In the genomic region with DNA sequence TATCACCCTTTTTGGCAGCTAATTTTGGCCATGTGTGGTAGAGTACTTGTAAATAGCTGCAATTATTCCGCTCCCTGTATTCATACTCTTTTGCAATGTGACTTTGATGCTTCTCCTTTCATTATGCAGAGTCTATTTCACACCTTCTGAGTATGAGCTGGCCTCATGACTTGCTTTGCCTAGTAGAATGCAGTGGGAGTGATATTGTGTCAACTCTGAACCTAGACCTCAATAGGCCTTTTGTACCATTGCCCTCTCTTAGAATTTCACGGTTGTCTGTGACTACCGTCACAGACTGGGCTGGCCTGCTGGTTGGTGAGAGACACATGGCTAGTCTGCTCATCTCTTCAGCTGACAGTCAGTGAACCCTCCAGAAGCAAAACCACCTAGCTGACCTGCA, we compare ENCODE assay signal across 36 cellular contexts.
"Had no signal": no experiment of that assay in that cellular context is flagged by ENCODE, and none has a peak within 500 bp of the region (broad histone marks: within the 10 kb centered on the region; RNA-seq: fewer than 3 reads in every experiment).

No MANE protein-coding gene starts in this region.

- H3K36me3 ChIP-seq: ascending aorta, cardiac muscle cell had no signal

- H3K27ac Mint-ChIP-seq: activated B cell treated with CpG ODN at 0.5 μM for 24 hours; activated CD4-positive, alpha-beta memory T cell treated with anti-CD3 and anti-CD28 coated beads for 36 hours; activated CD4-positive, alpha-beta T cell treated with anti-CD3 and anti-CD28 coated beads, Interleukin-2, amount 10 ng/mL, durations not matched to agents 24 days and 14 days; activated CD8-positive, alpha-beta T cell treated with anti-CD3 and anti-CD28 coated beads for 36 hours; activated naive CD4-positive, alpha-beta T cell treated with anti-CD3 and anti-CD28 coated beads, Interleukin-2, amount 10 ng/mL, durations not matched to agents 7 days and 5 days; activated naive CD4-positive, alpha-beta T cell treated with anti-CD3 and anti-CD28 coated beads, Interleukin-2, amount 50 U/mL, for 24 hours; activated naive CD8-positive, alpha-beta T cell; activated naive CD8-positive, alpha-beta T cell treated with anti-CD3 and anti-CD28 coated beads, Interleukin-2, amount 10 ng/mL, durations not matched to agents 7 days and 5 days; activated naive CD8-positive, alpha-beta T cell treated with anti-CD3 and anti-CD28 coated beads, Interleukin-2, amount 50 U/mL, for 24 hours; activated T-cell treated with anti-CD3 and anti-CD28 coated beads, Interleukin-2, amount 50 U/mL, for 72 hours; activated T-helper 2 cell treated with anti-CD3 and anti-CD28 coated beads, Interferon-gamma antibody, Interleukin-2, Interleukin-4, amounts not matched to agents 10 μg/mL and 5 μg/mL and 100 μg/mL, durations not matched to agents 14 hours and 24 hours and 36 hours; brain; T-helper 1 cell treated with Interleukin-12 subunit alpha and Interleukin-12 subunit beta and Interleukin-4 antibody, amounts not matched to agents 30 μg/mL and 1 μg/mL, for 36 hours; T-helper 2 cell treated with Interferon-gamma antibody and Interleukin-4, amounts not matched to agents 5 μg/mL and 100 μg/mL, for 36 hours had no signal

- H3K27ac ChIP-seq: ascending aorta, cardiac muscle cell, VCaP had no signal

- H3K4me3 Mint-ChIP-seq: activated B cell treated with CpG ODN at 0.5 μM for 24 hours; activated CD4-positive, alpha-beta memory T cell treated with anti-CD3 and anti-CD28 coated beads for 36 hours; activated CD4-positive, alpha-beta T cell treated with anti-CD3 and anti-CD28 coated beads, Interleukin-2, amount 10 ng/mL, durations not matched to agents 24 days and 14 days; activated CD8-positive, alpha-beta T cell treated with anti-CD3 and anti-CD28 coated beads for 36 hours; activated naive CD4-positive, alpha-beta T cell treated with anti-CD3 and anti-CD28 coated beads, Interleukin-2, amount 10 ng/mL, durations not matched to agents 7 days and 5 days; activated naive CD4-positive, alpha-beta T cell treated with anti-CD3 and anti-CD28 coated beads, Interleukin-2, amount 50 U/mL, for 24 hours; activated naive CD8-positive, alpha-beta T cell; activated naive CD8-positive, alpha-beta T cell treated with anti-CD3 and anti-CD28 coated beads, Interleukin-2, amount 10 ng/mL, durations not matched to agents 7 days and 5 days; activated naive CD8-positive, alpha-beta T cell treated with anti-CD3 and anti-CD28 coated beads, Interleukin-2, amount 50 U/mL, for 24 hours; activated T-cell treated with anti-CD3 and anti-CD28 coated beads, Interleukin-2, amount 50 U/mL, for 4 hours; activated T-cell treated with anti-CD3 and anti-CD28 coated beads, Interleukin-2, amount 50 U/mL, for 72 hours; brain; central memory CD8-positive, alpha-beta T cell; T-helper 1 cell treated with Interleukin-12 subunit alpha and Interleukin-12 subunit beta and Interleukin-4 antibody, amounts not matched to agents 30 μg/mL and 1 μg/mL, for 36 hours; T-helper 2 cell treated with Interferon-gamma antibody and Interleukin-4, amounts not matched to agents 5 μg/mL and 100 μg/mL, for 36 hours had no signal

- DNase-seq: activated B cell treated with CpG ODN at 0.5 μM for 24 hours; activated CD4-positive, alpha-beta memory T cell treated with anti-CD3 and anti-CD28 coated beads for 36 hours; activated CD4-positive, alpha-beta T cell treated with anti-CD3 and anti-CD28 coated beads for 4 hours; activated CD4-positive, alpha-beta T cell treated with anti-CD3 and anti-CD28 coated beads, Interleukin-2, amount 10 ng/mL, durations not matched to agents 24 days and 14 days; activated CD4-positive, alpha-beta T cell treated with anti-CD3 and anti-CD28 coated beads, Interleukin-2, amount 50 U/mL, for 1 hour; activated CD4-positive, alpha-beta T cell treated with anti-CD3 and anti-CD28 coated beads, Interleukin-2, amount 50 U/mL, for 4 hours; activated CD4-positive, CD25-positive, alpha-beta regulatory T cell treated with anti-CD3 and anti-CD28 coated beads, Interleukin-2, amount 50 U/mL, for 72 hours; activated CD8-positive, alpha-beta memory T cell treated with anti-CD3 and anti-CD28 coated beads, Interleukin-2, amount 50 U/mL, for 4 hours; activated CD8-positive, alpha-beta T cell treated with anti-CD3 and anti-CD28 coated beads for 36 hours; activated effector memory CD4-positive, alpha-beta T cell treated with Interleukin-2 at 50 U/mL for 16 hours; activated gamma-delta T cell; activated naive CD4-positive, alpha-beta T cell treated with anti-CD3 and anti-CD28 coated beads, Interleukin-2, amount 10 ng/mL, durations not matched to agents 7 days and 5 days; activated naive CD4-positive, alpha-beta T cell treated with Interleukin-2 at 50 U/mL for 16 hours; activated naive CD8-positive, alpha-beta T cell treated with anti-CD3 and anti-CD28 coated beads, Interleukin-2, amount 10 ng/mL, durations not matched to agents 7 days and 5 days; activated naive CD8-positive, alpha-beta T cell treated with anti-CD3 and anti-CD28 coated beads, Interleukin-2, amount 50 U/mL, for 24 hours; activated T-cell treated with anti-CD3 and anti-CD28 coated beads for 4 hours; activated T-cell treated with anti-CD3 and anti-CD28 coated beads, Interleukin-2, amount 50 U/mL, for 1 hour; activated T-cell treated with anti-CD3 and anti-CD28 coated beads, Interleukin-2, amount 50 U/mL, for 4 hours; activated T-cell treated with anti-CD3 and anti-CD28 coated beads, Interleukin-2, amount 50 U/mL, for 72 hours; amygdala; anterior cingulate cortex; caudate nucleus; cerebellar nuclear complex; T-helper 1 cell; T-helper 2 cell; T-helper 9 cell had no signal

- H3K27me3 ChIP-seq: ascending aorta, cardiac muscle cell had no signal

- ATAC-seq: activated CD8-positive, alpha-beta T cell treated with anti-CD3 and anti-CD28 coated beads for 36 hours; activated naive CD8-positive, alpha-beta T cell treated with anti-CD3 and anti-CD28 coated beads, Interleukin-2, amount 50 U/mL, for 24 hours; activated T-cell treated with anti-CD3 and anti-CD28 coated beads, Interleukin-2, amount 50 U/mL, for 4 hours; activated T-cell treated with anti-CD3 and anti-CD28 coated beads, Interleukin-2, amount 50 U/mL, for 72 hours had no signal

- H3K9me3 ChIP-seq: ascending aorta had no signal

- H3K4me1 ChIP-seq: ascending aorta had no signal

- H3K4me1 Mint-ChIP-seq: activated B cell treated with CpG ODN at 0.5 μM for 24 hours; activated CD4-positive, alpha-beta T cell treated with anti-CD3 and anti-CD28 coated beads, Interleukin-2, amount 10 ng/mL, durations not matched to agents 24 days and 14 days; activated naive CD4-positive, alpha-beta T cell treated with anti-CD3 and anti-CD28 coated beads, Interleukin-2, amount 10 ng/mL, durations not matched to agents 7 days and 5 days; activated naive CD4-positive, alpha-beta T cell treated with anti-CD3 and anti-CD28 coated beads, Interleukin-2, amount 50 U/mL, for 24 hours; activated naive CD8-positive, alpha-beta T cell treated with anti-CD3 and anti-CD28 coated beads, Interleukin-2, amount 10 ng/mL, durations not matched to agents 7 days and 5 days; activated naive CD8-positive, alpha-beta T cell treated with anti-CD3 and anti-CD28 coated beads, Interleukin-2, amount 50 U/mL, for 24 hours; brain; central memory CD8-positive, alpha-beta T cell had no signal

- H3K36me3 Mint-ChIP-seq: activated CD4-positive, alpha-beta memory T cell treated with anti-CD3 and anti-CD28 coated beads for 36 hours; activated naive CD4-positive, alpha-beta T cell treated with anti-CD3 and anti-CD28 coated beads, Interleukin-2, amount 10 ng/mL, durations not matched to agents 7 days and 5 days; activated naive CD8-positive, alpha-beta T cell; activated naive CD8-positive, alpha-beta T cell treated with anti-CD3 and anti-CD28 coated beads, Interleukin-2, amount 10 ng/mL, durations not matched to agents 7 days and 5 days; brain had no signal

- H3K9me3 Mint-ChIP-seq: activated B cell treated with CpG ODN at 0.5 μM for 24 hours; activated CD4-positive, alpha-beta memory T cell treated with anti-CD3 and anti-CD28 coated beads for 36 hours; activated CD8-positive, alpha-beta T cell treated with anti-CD3 and anti-CD28 coated beads for 36 hours; activated naive CD4-positive, alpha-beta T cell treated with anti-CD3 and anti-CD28 coated beads, Interleukin-2, amount 10 ng/mL, durations not matched to agents 7 days and 5 days; activated naive CD4-positive, alpha-beta T cell treated with anti-CD3 and anti-CD28 coated beads, Interleukin-2, amount 50 U/mL, for 24 hours; activated naive CD8-positive, alpha-beta T cell treated with anti-CD3 and anti-CD28 coated beads, Interleukin-2, amount 50 U/mL, for 24 hours; activated T-cell treated with anti-CD3 and anti-CD28 coated beads, Interleukin-2, amount 50 U/mL, for 4 hours; activated T-cell treated with anti-CD3 and anti-CD28 coated beads, Interleukin-2, amount 50 U/mL, for 72 hours; activated T-helper 2 cell treated with anti-CD3 and anti-CD28 coated beads, Interferon-gamma antibody, Interleukin-2, Interleukin-4, amounts not matched to agents 10 μg/mL and 5 μg/mL and 100 μg/mL, durations not matched to agents 14 hours and 24 hours and 36 hours; brain; central memory CD8-positive, alpha-beta T cell; T-helper 1 cell treated with Interleukin-12 subunit alpha and Interleukin-12 subunit beta and Interleukin-4 antibody, amounts not matched to agents 30 μg/mL and 1 μg/mL, for 36 hours; T-helper 2 cell treated with Interferon-gamma antibody and Interleukin-4, amounts not matched to agents 5 μg/mL and 100 μg/mL, for 36 hours had no signal

- H3K4me3 ChIP-seq: ascending aorta, cardiac muscle cell had no signal
